8 cellular contexts compared by ENCODE assay signal in genomic region chr7:2843191-2843685, GRCh38. TPM values are rescaled to one million over a fixed set of nuclear protein-coding genes. Genes with fewer than 3 reads are reported as not detected.
DNase-seq lines count a peak whose midpoint lies in the region; ATAC-seq, FAIRE-seq and TF ChIP-seq lines count a peak whose summit lies in the region.

No MANE protein-coding gene starts in this region.

- 26% methylated on average over 8 of the region's 15 CpGs for WGBS in HepG2 (ENCODE audit: low lambda C conversion rate)
- 62 to 67% methylated on average over 13 to 15 of the region's 15 CpGs for WGBS in thyroid gland, 2 donors

- peak overlapping the region; percentile 84; the same call in 1 of the 2 replicates for H3K9ac ChIP-seq in HepG2 (ENCODE audit: insufficient read depth, low read depth, low read length)

- H3K4me1 Mint-ChIP-seq in activated CD4-positive, alpha-beta T cell treated with anti-CD3 and anti-CD28 coated beads for 36 hours: peaks cover 27% of the 10 kb centered on the region

- FAIRE-seq in HepG2 (lab: Jason Lieb, UNC): no peak

- POLR2A ChIA-PET in activated CD4-positive, alpha-beta T cell treated with anti-CD3 and anti-CD28 coated beads for 36 hours (lab: Charles Lee): no interaction called here
- POLR2A ChIA-PET in HepG2 (lab: Yijun Ruan, JAX): interaction anchor here (1.1 kb wide), 2 partner anchors 32 to 38 kb away, joined by 4 read pairs; no protein-coding TSS in a partner anchor

- TF ChIP-seq RAD21 in HepG2 (CRISPR knock-in tag; IDR thresholded peaks at IDR 0.05): no peak

- no TSS peak for BruUV-seq in HepG2 (replicated peaks; lab: Mats Ljungman, UMichigan)

- H3K4me3 ChIP-seq in ascending aorta (peak overlapping the region; percentile 90 to 94), HepG2 (replicated peaks in 1 of 3; ENCODE audit: insufficient read depth in 1 of 3, low read depth in 2 of 3, low read length in 3 of 3) (peak overlapping the region; percentile 76 to 86 (median 86)), thyroid gland (replicated peaks in 1 of 3) (peak overlapping the region in 2 of 3 donors; percentile 29 to 85)

- CTCF ChIA-PET in activated CD4-positive, alpha-beta T cell treated with anti-CD3 and anti-CD28 coated beads for 36 hours (lab: Charles Lee): interaction anchor here (0.5 to 1.2 kb wide), 3 partner anchors 22 to 248 kb away, joined by 3 to 4 read pairs (median 4); no protein-coding TSS in a partner anchor
- CTCF ChIA-PET in HepG2 (lab: Yijun Ruan, JAX; ENCODE audit: low intra/inter-chr PET ratio, low total read pairs): no interaction called here

- H3K4me1 ChIP-seq in ascending aorta (peaks cover 9 to 18% of the 10 kb centered on the region in 2 donors), HepG2 (ENCODE audit: insufficient read depth, low read length) (peaks cover 72% of the 10 kb centered on the region), thyroid gland (peaks cover 8 to 13% of the 10 kb centered on the region in 2 donors)

- no peak for ATAC-seq in activated CD4-positive, alpha-beta T cell treated with anti-CD3 and anti-CD28 coated beads for 36 hours
- no peak for ATAC-seq in HepG2
- no peak for ATAC-seq in GM18519 (IDR thresholded peaks at IDR 0.05; ENCODE audit: low FRiP score, unreplicated experiment)

- peak; percentile 12 for DNase-seq in activated CD4-positive, alpha-beta T cell treated with anti-CD3 and anti-CD28 coated beads for 36 hours
- DNase-seq in activated CD4-positive, alpha-beta T cell treated with anti-CD3 and anti-CD28 coated beads for 4 hours: no peak
- DNase-seq in ascending aorta (ENCODE audit: low spot score in 2 of 2) (no peak), HepG2 (ENCODE audit: low spot score) (no peak), thyroid gland (peak in 1 of 2 donors; percentile 16), cerebellar cortex (ENCODE audit: low spot score) (no peak), GM13977 (ENCODE audit: low spot score) (no peak)

- H3K4me3 Mint-ChIP-seq in activated CD4-positive, alpha-beta T cell treated with anti-CD3 and anti-CD28 coated beads for 36 hours: peak overlapping the region; percentile 75

- H3K27me3 ChIP-seq in ascending aorta (no peaks in the 10 kb centered on the region), HepG2 (ENCODE audit: control insufficient read depth in 1 of 2, insufficient read depth in 2 of 2, low read length in 2 of 2) (no peaks in the 10 kb centered on the region), thyroid gland (no peaks in the 10 kb centered on the region)

- TF ChIP-seq EP300 in HepG2 (IDR thresholded peaks at IDR 0.05; ENCODE audit: low read depth in 2 of 2, low read length in 2 of 2) (no peak), HepG2 (CRISPR knock-in tag; IDR thresholded peaks at IDR 0.05; ENCODE audit: borderline replicate concordance) (no peak)

- H3K27ac ChIP-seq in ascending aorta (peak overlapping the region; percentile 57 to 62), HepG2 (ENCODE audit: extremely low read length, insufficient read depth, low read length) (no peak overlapping the region), thyroid gland (peak overlapping the region in 1 of 3 donors; percentile 36)

- H3K36me3 ChIP-seq in ascending aorta (peaks cover 0 to 3% of the 10 kb centered on the region in 2 donors), HepG2 (replicated peaks in 1 of 2; ENCODE audit: control insufficient read depth in 1 of 2, insufficient read depth in 2 of 2, low read length in 2 of 2) (peaks cover 3 to 12% of the 10 kb centered on the region in 2 experiments; a peak in 4 of 5 replicates), thyroid gland (no peaks in the 10 kb centered on the region)

- no peaks in the 10 kb centered on the region for H4K20me1 ChIP-seq in HepG2 (ENCODE audit: insufficient read depth, low read length)

- H3K27me3 Mint-ChIP-seq in activated CD4-positive, alpha-beta T cell treated with anti-CD3 and anti-CD28 coated beads for 36 hours: no peaks in the 10 kb centered on the region

- peaks cover 8% of the 10 kb centered on the region for H3K36me3 Mint-ChIP-seq in activated CD4-positive, alpha-beta T cell treated with anti-CD3 and anti-CD28 coated beads for 36 hours (ENCODE audit: low read depth)

- H3K27ac Mint-ChIP-seq in activated CD4-positive, alpha-beta T cell treated with anti-CD3 and anti-CD28 coated beads for 36 hours: peak overlapping the region; percentile 58

- H3K79me2 ChIP-seq in HepG2 (ENCODE audit: insufficient read depth, low read length): peaks cover 54% of the 10 kb centered on the region

- TF ChIP-seq CTCF in ascending aorta (IDR thresholded peaks at IDR 0.05) (no peak), HepG2 (CRISPR knock-in tag; IDR thresholded peaks at IDR 0.05) (no peak), thyroid gland (IDR thresholded peaks at IDR 0.05) (no peak), GM13977 (IDR thresholded peaks at IDR 0.05; ENCODE audit: extremely low read depth, insufficient read depth, missing control alignments) (no peak)

- H3K9me3 Mint-ChIP-seq in activated CD4-positive, alpha-beta T cell treated with anti-CD3 and anti-CD28 coated beads for 36 hours (ENCODE audit: low read depth): no peaks in the 10 kb centered on the region

- H3K4me2 ChIP-seq in HepG2 (ENCODE audit: low read depth, low read length): peak overlapping the region; percentile 91

- intact Hi-C loops in activated CD4-positive, alpha-beta T cell treated with anti-CD3 and anti-CD28 coated beads for 36 hours (cut with DNase I, micrococcal nuclease): loop anchor here (5.0 to 10.0 kb wide), 4 partner anchors 86 to 1949 kb away; partner anchors contain the start of gene GPR146 (in 1 of the 2)
- intact Hi-C loops in ascending aorta (cut with DNase I): loop anchor here (5.0 kb wide), 1 partner anchor 46 kb away; no protein-coding TSS in a partner anchor
- intact Hi-C loops in HepG2 (cut with micrococcal nuclease; ENCODE audit: unreplicated experiment): no loop called here
- intact Hi-C loops in thyroid gland (cut with DNase I): loop anchor here (10.0 kb wide), 1 partner anchor 288 kb away; the partner anchor contains the start of genes BRAT1 and IQCE

- TF ChIP-seq POLR2A in HepG2 (IDR thresholded peaks at IDR 0.05; ENCODE audit: insufficient read depth in 1 of 2, low read depth in 2 of 2, low read length in 2 of 2) (no peak), thyroid gland (IDR thresholded peaks at IDR 0.05) (no peak)

- no peak overlapping the region for H2AFZ ChIP-seq in HepG2 (ENCODE audit: low read length)

- H3K9me3 ChIP-seq in ascending aorta (no peaks in the 10 kb centered on the region), HepG2 (ENCODE audit: low read length) (no peaks in the 10 kb centered on the region), thyroid gland (no peaks in the 10 kb centered on the region)

- in situ Hi-C loops in HepG2 (cut with HindIII; ENCODE audit: extremely low pct_ligation_motif_present, low pct_unique_long_range_greater_than_20kb) (no loop called here), GM13977 (cut with MboI; ENCODE audit: low pct_unique_long_range_greater_than_20kb, low sequenced_read_pairs, unreplicated experiment) (no loop called here)

TF ChIP-seq in HepG2, 621 proteins besides CTCF, POLR2A, EP300 and RAD21 (continues in another document):
- TF ChIP-seq NONO (IDR thresholded peaks at IDR 0.05) (no peak), NONO (CRISPR knock-in tag; conservative IDR thresholded peaks at IDR 0.05) (no peak), SKI (IDR thresholded peaks at IDR 0.05; ENCODE audit: partially characterized antibody) (no peak), SMARCC2 (IDR thresholded peaks at IDR 0.05) (no peak), HDAC1 (CRISPR knock-in tag; IDR thresholded peaks at IDR 0.05) (0 out of 2 replicates have a peak, but pooled peaks have one; percentile 36), TBX2 (CRISPR knock-in tag; IDR thresholded peaks at IDR 0.05; ENCODE audit: borderline replicate concordance) (no peak), ETV6 (CRISPR knock-in tag; conservative IDR thresholded peaks at IDR 0.05) (no peak), KAT2B (IDR thresholded peaks at IDR 0.05; ENCODE audit: borderline replicate concordance, low read depth, low read length) (no peak), ZNF839 (CRISPR knock-in tag; IDR thresholded peaks at IDR 0.05; ENCODE audit: borderline replicate concordance) (no peak), ZFP82 (CRISPR knock-in tag; IDR thresholded peaks at IDR 0.05; ENCODE audit: borderline replicate concordance) (no peak), ZBTB8A (CRISPR knock-in tag; IDR thresholded peaks at IDR 0.05; ENCODE audit: borderline replicate concordance, low read depth) (no peak), ZNF121 (CRISPR knock-in tag; IDR thresholded peaks at IDR 0.05) (peak; percentile 98), SOX5 (CRISPR knock-in tag; IDR thresholded peaks at IDR 0.05; ENCODE audit: borderline replicate concordance) (no peak), FOSL2 (CRISPR knock-in tag; IDR thresholded peaks at IDR 0.05) (peak; percentile 60)

RNA-seq across cellular contexts. Expression of gene GNA12, which starts 0.9 kb away (rescaled TPM):
- total RNA-seq in activated CD4-positive, alpha-beta T cell treated with anti-CD3 and anti-CD28 coated beads for 36 hours: 10 to 100 TPM; 19.5 to 22.6 TPM
- total RNA-seq in ascending aorta (61.0 TPM), HepG2 (2016; rRNA removed; fragmentation: Illumina TruSeq; extraction: Trizol) (16.2 and 23.3 TPM in 2 replicates), thyroid gland (10 to 100 TPM; 17.9 to 33.3 (median 21.7) TPM)
- 7.2 and 7.5 TPM in 2 replicates for total RNA-seq in HepG2 (2016; cell fraction: cytosol; rRNA removed; fragmentation: Illumina TruSeq; extraction: Trizol; ENCODE audit: low read depth)
- 16.1 and 17.2 TPM in 2 replicates for total RNA-seq in HepG2 (2016; cell fraction: insoluble cytoplasmic fraction; rRNA removed; fragmentation: Illumina TruSeq; extraction: Trizol)
- total RNA-seq in HepG2 (2016; cell fraction: membrane; rRNA removed; fragmentation: Illumina TruSeq; extraction: Trizol): 26.9 and 27.9 TPM in 2 replicates
- total RNA-seq in HepG2 (2016; cell fraction: nucleus; rRNA removed; fragmentation: Illumina TruSeq; extraction: Trizol): 14.4 and 16.2 TPM in 2 replicates
- 50.9 and 68.0 TPM in 2 replicates for polyA plus RNA-seq in HepG2 (2011; rRNA removed)
- polyA plus RNA-seq in HepG2 (2011; cell fraction: cytosol; rRNA removed): 45.6 and 47.6 TPM in 2 replicates
- 34.2 and 39.3 TPM in 2 replicates for polyA plus RNA-seq in HepG2 (2011; cell fraction: nucleus; rRNA removed)
- polyA plus RNA-seq in HepG2 (2012): 39.2 and 40.4 TPM in 2 replicates
- polyA plus RNA-seq in HepG2 (2016; cell fraction: cytosol; fragmentation: Illumina TruSeq; extraction: Trizol; ENCODE audit: low read depth): 11.0 and 12.4 TPM in 2 replicates
- 33.6 and 42.6 TPM in 2 replicates for polyA plus RNA-seq in HepG2 (2016; cell fraction: insoluble cytoplasmic fraction; fragmentation: Illumina TruSeq; extraction: Trizol; ENCODE audit: low read depth)
- polyA plus RNA-seq in HepG2 (2016; cell fraction: membrane; fragmentation: Illumina TruSeq; extraction: Trizol; ENCODE audit: low read depth): 39.2 and 40.8 TPM in 2 replicates
- 26.9 and 29.3 TPM in 2 replicates for polyA plus RNA-seq in HepG2 (2016; cell fraction: nucleus; fragmentation: Illumina TruSeq; extraction: Trizol; ENCODE audit: insufficient read depth, low read depth)
- polyA minus RNA-seq in HepG2 (2011; rRNA and poly(A)+ RNA removed; ENCODE audit: low replicate concordance): 54.6 and 166 TPM in 2 replicates
- 37.4 and 48.5 TPM in 2 replicates for polyA minus RNA-seq in HepG2 (2011; cell fraction: cytosol; rRNA and poly(A)+ RNA removed)
- polyA minus RNA-seq in HepG2 (2011; cell fraction: nucleus; rRNA and poly(A)+ RNA removed): 30.9 and 39.8 TPM in 2 replicates
